In the genomic region with DNA sequence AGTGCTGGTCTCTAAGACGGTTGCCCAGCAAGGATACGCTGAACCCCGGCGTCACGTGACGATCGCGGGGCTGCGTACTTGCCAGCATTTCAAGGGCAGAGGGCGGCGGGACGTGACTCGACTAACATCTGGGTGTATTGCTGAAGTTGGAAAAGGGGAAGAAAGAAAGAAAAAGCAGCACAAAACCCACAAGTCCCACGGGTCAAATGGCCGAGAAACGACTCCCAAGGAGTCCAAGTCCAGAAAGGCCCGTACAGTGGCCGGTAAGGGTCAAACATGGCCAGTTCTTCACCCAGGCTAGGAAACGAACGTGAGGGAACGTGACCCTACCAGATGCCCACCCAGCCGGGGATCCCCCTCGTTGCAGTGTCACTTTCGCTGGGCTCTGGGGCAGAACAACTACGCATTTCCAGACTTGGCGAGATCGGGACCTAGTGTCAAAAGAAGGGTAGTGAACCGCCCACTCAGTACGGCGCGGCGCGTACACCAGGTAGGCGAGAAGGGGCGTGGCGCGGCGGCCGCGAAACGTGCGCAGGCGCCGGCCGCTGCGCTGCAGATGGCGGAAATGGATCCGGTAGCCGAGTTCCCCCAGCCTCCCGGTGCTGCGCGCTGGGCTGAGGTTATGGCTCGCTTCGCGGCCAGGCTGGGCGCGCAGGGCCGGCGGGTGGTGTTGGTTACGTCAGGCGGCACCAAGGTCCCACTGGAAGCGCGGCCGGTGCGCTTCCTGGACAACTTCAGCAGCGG, we compare ENCODE assay signal across 8 cellular contexts. TPM values are rescaled to one million over a fixed set of nuclear protein-coding genes. Genes with fewer than 3 reads are reported as not detected.
DNase-seq lines count a peak whose midpoint lies in the region; ATAC-seq and TF ChIP-seq lines count a peak whose summit lies in the region.

A gene (plus strand): TSS at position 534 of the 744 bp plus-strand sequence. CDS start 23 bp downstream, at position 557.
A gene with protein sequence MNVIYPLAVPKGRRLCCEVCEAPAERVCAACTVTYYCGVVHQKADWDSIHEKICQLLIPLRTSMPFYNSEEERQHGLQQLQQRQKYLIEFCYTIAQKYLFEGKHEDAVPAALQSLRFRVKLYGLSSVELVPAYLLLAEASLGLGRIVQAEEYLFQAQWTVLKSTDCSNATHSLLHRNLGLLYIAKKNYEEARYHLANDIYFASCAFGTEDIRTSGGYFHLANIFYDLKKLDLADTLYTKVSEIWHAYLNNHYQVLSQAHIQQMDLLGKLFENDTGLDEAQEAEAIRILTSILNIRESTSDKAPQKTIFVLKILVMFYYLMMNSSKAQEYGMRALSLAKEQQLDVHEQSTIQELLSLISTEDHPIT (minus strand): TSS at position 13 of the 744 bp plus-strand sequence. CDS start 25 bp downstream, outside the sequence.

- peak within 1 kb of the TSS; percentile 88 for H3K4me3 Mint-ChIP-seq in neural progenitor cell

- H3K27me3 ChIP-seq in Karpas-422 (ENCODE audit: low read length) (no peaks in the 10 kb centered on the region), neural progenitor cell (no peaks in the 10 kb centered on the region), stomach smooth muscle (ENCODE audit: control insufficient read depth in 1 of 2, insufficient read depth in 2 of 2, low read length in 2 of 2) (no peaks in the 10 kb centered on the region)

- H4K20me1 ChIP-seq in Karpas-422 (ENCODE audit: insufficient read depth, low read depth, low read length): no peaks in the 10 kb centered on the region
- no peaks in the 10 kb centered on the region for H4K20me1 ChIP-seq in neural progenitor cell (ENCODE audit: low read depth)

- no peaks in the 10 kb centered on the region for H3K9me2 ChIP-seq in Karpas-422 (replicated peaks; ENCODE audit: insufficient read depth, low read length)

- TF ChIP-seq CTCF in foreskin fibroblast (IDR thresholded peaks at IDR 0.05; ENCODE audit: low read depth, low read length) (no peak), neural progenitor cell (IDR thresholded peaks at IDR 0.05) (peak; percentile 1)

- peak within 1 kb of the TSS; percentile 20 for H3K27ac Mint-ChIP-seq in neural progenitor cell

- peak within 1 kb of the TSS; percentile 96 for H2AFZ ChIP-seq in Karpas-422 (ENCODE audit: low read length)
- H2AFZ ChIP-seq in neural progenitor cell (replicated peaks): peak within 1 kb of the TSS; percentile 95

- peaks cover 28% of the 10 kb centered on the region for H3K4me1 ChIP-seq in Karpas-422 (ENCODE audit: low read length)
- peaks cover 5% of the 10 kb centered on the region for H3K4me1 ChIP-seq in neural progenitor cell
- H3K4me1 ChIP-seq in stomach smooth muscle (ENCODE audit: control insufficient read depth, insufficient read depth, low read length): peaks cover 16% of the 10 kb centered on the region

- peaks cover 10% of the 10 kb centered on the region for H3K27me3 Mint-ChIP-seq in neural progenitor cell (ENCODE audit: insufficient read depth, low read depth)

- H3K4me3 ChIP-seq in Karpas-422 (ENCODE audit: low read length): peak within 1 kb of the TSS; percentile 84
- H3K4me3 ChIP-seq in foreskin fibroblast (ENCODE audit: low read depth in 1 of 2, low read length in 2 of 2): peak within 1 kb of the TSS; percentile 78 to 81
- peak within 1 kb of the TSS; percentile 85 for H3K4me3 ChIP-seq in neural progenitor cell
- H3K4me3 ChIP-seq in stomach smooth muscle (ENCODE audit: low read length in 2 of 2): peak within 1 kb of the TSS; percentile 79 to 94

- H3F3A ChIP-seq in neural progenitor cell (ENCODE audit: low read depth): peaks cover 15% of the 10 kb centered on the region

- H3K9me3 Mint-ChIP-seq in neural progenitor cell: no peaks in the 10 kb centered on the region

- H3K36me3 Mint-ChIP-seq in neural progenitor cell: peaks cover 10% of the 10 kb centered on the region

- H3K4me1 Mint-ChIP-seq in neural progenitor cell: peaks cover 17% of the 10 kb centered on the region

- H3K4me2 ChIP-seq in Karpas-422 (ENCODE audit: low read depth, low read length, poor library complexity, severe bottlenecking): peak within 1 kb of the TSS; percentile 91
- H3K4me2 ChIP-seq in neural progenitor cell: peak within 1 kb of the TSS; percentile 89

- H3K9ac ChIP-seq in Karpas-422 (ENCODE audit: low read length): peak within 1 kb of the TSS; percentile 95
- H3K9ac ChIP-seq in neural progenitor cell: peak within 1 kb of the TSS; percentile 59
- H3K9ac ChIP-seq in stomach smooth muscle (ENCODE audit: low read length in 2 of 2): peak within 1 kb of the TSS; percentile 93 to 94

- H3K9me3 ChIP-seq in Karpas-422 (ENCODE audit: low read length) (no peaks in the 10 kb centered on the region), neural progenitor cell (ENCODE audit: low read depth) (no peaks in the 10 kb centered on the region), stomach smooth muscle (ENCODE audit: control insufficient read depth in 2 of 2, low read length in 2 of 2) (no peaks in the 10 kb centered on the region)

- DNase-seq in EL: peak; percentile 83
- peak; percentile 96 for DNase-seq in Karpas-422
- DNase-seq in RPMI8226: peak; percentile 95
- peak; percentile 97 for DNase-seq in activated effector memory CD4-positive, alpha-beta T cell treated with anti-CD3 and anti-CD28 coated beads, Interleukin-2, amount 50 U/mL, for 16 hours
- peak; percentile 76 to 91 for DNase-seq in foreskin fibroblast
- DNase-seq in neural progenitor cell (ENCODE audit: low spot score): peak; percentile 91

- ATAC-seq in GM21825 (IDR thresholded peaks at IDR 0.05; ENCODE audit: unreplicated experiment): peak; percentile 71

- H3K27ac ChIP-seq in Karpas-422 (ENCODE audit: low read length): peak within 1 kb of the TSS; percentile 79
- H3K27ac ChIP-seq in neural progenitor cell: peak within 1 kb of the TSS; percentile 2
- H3K27ac ChIP-seq in stomach smooth muscle (ENCODE audit: low read length): peak within 1 kb of the TSS; percentile 92

- H3K36me3 ChIP-seq in Karpas-422 (ENCODE audit: insufficient read depth, low read length) (peaks cover 26% of the 10 kb centered on the region; the same call in 1 of the 2 replicates), neural progenitor cell (no peaks in the 10 kb centered on the region), stomach smooth muscle (ENCODE audit: control insufficient read depth in 2 of 2, insufficient read depth in 2 of 2, low read length in 2 of 2) (peaks cover 2 to 14% of the 10 kb centered on the region in 2 donors)

- H3K79me2 ChIP-seq in Karpas-422 (ENCODE audit: low read length): peaks cover 16% of the 10 kb centered on the region
- peaks cover 20% of the 10 kb centered on the region for H3K79me2 ChIP-seq in neural progenitor cell (ENCODE audit: low read depth)

RNA-seq across cellular contexts. Expression of the first gene that starts in this region (rescaled TPM):
- 82.1 and 100 TPM in 2 replicates for total RNA-seq in Karpas-422 (2014; rRNA removed; shearing (Covaris generic); ENCODE audit: low replicate concordance)
- 43.1 and 63.3 TPM in 2 replicates for total RNA-seq in neural progenitor cell (ENCODE audit: low replicate concordance)

RNA-seq across cellular contexts. Expression of the second gene that starts in this region (rescaled TPM):
- 0.90 and 1.5 TPM in 2 replicates for total RNA-seq in Karpas-422 (2014; rRNA removed; shearing (Covaris generic); ENCODE audit: low replicate concordance)
- 1.3 and 2.1 TPM in 2 replicates for total RNA-seq in neural progenitor cell (ENCODE audit: low replicate concordance)

Comparison
In these comparisons a context has a peak if more than half of its experiments do, and no peak if none do; other contexts are left out.
1. Peak in every context shown above with its lines: DNase-seq, ATAC-seq, H3K4me3 ChIP-seq and H3K27ac ChIP-seq.
2. H3K27ac ChIP-seq: peak in every context shown above with its lines; median percentile 92 in stomach smooth muscle; 79 in Karpas-422; 2 in neural progenitor cell.